ENCODE assay signal across 18 cellular contexts in genomic region chr4:123640271-123640670, GRCh38.
DNase-seq lines count a peak whose midpoint lies in the region; ATAC-seq, FAIRE-seq and TF ChIP-seq lines count a peak whose summit lies in the region.
"Had no signal": no experiment of that assay in that cellular context is flagged by ENCODE, and none has a peak within 500 bp of the region (broad histone marks: within the 10 kb centered on the region; RNA-seq: fewer than 3 reads in every experiment).

No MANE protein-coding gene starts in this region.

- no peak overlapping the region for H3K4me3 ChIP-seq in keratinocyte (ENCODE audit: control insufficient read depth in 2 of 3, extremely low read depth in 1 of 3, insufficient read depth in 2 of 3, low read depth in 1 of 3, low read length in 3 of 3)
- no peak overlapping the region for H3K4me3 ChIP-seq in naive thymus-derived CD4-positive, alpha-beta T cell (ENCODE audit: low read length)
- H3K4me3 ChIP-seq: vagina had no signal

- H3K79me2 ChIP-seq in keratinocyte (ENCODE audit: control insufficient read depth, insufficient read depth, low read length) = no peaks in the 10 kb centered on the region

- H3K9me3 ChIP-seq in keratinocyte (ENCODE audit: control insufficient read depth, low read depth, low read length) = peaks cover 2% of the 10 kb centered on the region
- H3K9me3 ChIP-seq in naive thymus-derived CD4-positive, alpha-beta T cell (ENCODE audit: control insufficient read depth in 2 of 3, low read length in 3 of 3) = no peaks in the 10 kb centered on the region
- H3K9me3 ChIP-seq: vagina had no signal

- DNase-seq in EH (ENCODE audit: low read depth) = peak; percentile 62
- peak; percentile 47 for DNase-seq in LHCN-M2 (ENCODE audit: low read depth)
- DNase-seq in amniotic epithelial cell (ENCODE audit: low read depth) = peak; percentile 83
- DNase-seq in keratinocyte (ENCODE audit: low read depth, low spot score) = peak; percentile 17
- DNase-seq in sciatic nerve (ENCODE audit: low spot score) = no peak
- DNase-seq in naive thymus-derived CD8-positive, alpha-beta T cell = no peak
- no peak for DNase-seq in naive thymus-derived CD4-positive, alpha-beta T cell
- DNase-seq: activated effector memory CD4-positive, alpha-beta T cell treated with anti-CD3 and anti-CD28 coated beads, Interleukin-2, amount 50 U/mL, for 16 hours; CD4-positive, CD25-positive, alpha-beta regulatory T cell; left ventricle myocardium superior; naive B cell; NCI-H1048; retina; stimulated activated CD4-positive, alpha-beta T cell treated with anti-CD3 and anti-CD28 coated beads, Interleukin-2, amount 100 ng/mL, for 24 hours; SW 1271 had no signal

- H3K27me3 ChIP-seq in keratinocyte (ENCODE audit: control insufficient read depth, extremely low read depth, insufficient read depth, low read length) = no peaks in the 10 kb centered on the region
- H3K27me3 ChIP-seq in naive thymus-derived CD4-positive, alpha-beta T cell (ENCODE audit: control insufficient read depth in 2 of 2, insufficient read depth in 2 of 2, low read length in 2 of 2) = no peaks in the 10 kb centered on the region
- H3K27me3 ChIP-seq: vagina had no signal

- FAIRE-seq in keratinocyte (lab: Jason Lieb, UNC) = peak; percentile 61
- FAIRE-seq: endometrium had no signal

- no peaks in the 10 kb centered on the region for H3K4me1 Mint-ChIP-seq in naive thymus-derived CD8-positive, alpha-beta T cell
- H3K4me1 Mint-ChIP-seq in naive thymus-derived CD4-positive, alpha-beta T cell = peaks cover 0 to 4% (median 0%) of the 10 kb centered on the region in 7 donors
- H3K4me1 Mint-ChIP-seq: CD4-positive, CD25-positive, alpha-beta regulatory T cell; naive B cell had no signal

- H3K9ac ChIP-seq in keratinocyte (ENCODE audit: control insufficient read depth, extremely low read depth, insufficient read depth, low read length) = no peak overlapping the region

- no peaks in the 10 kb centered on the region for H3K9me1 ChIP-seq in keratinocyte (ENCODE audit: control insufficient read depth, extremely low read depth, insufficient read depth, low read length)

- CTCF ChIA-PET in naive thymus-derived CD4-positive, alpha-beta T cell (lab: Charles Lee) = no interaction called here

- POLR2A ChIA-PET in naive thymus-derived CD8-positive, alpha-beta T cell (lab: Charles Lee) = no interaction called here
- POLR2A ChIA-PET in naive thymus-derived CD4-positive, alpha-beta T cell (lab: Charles Lee) = no interaction called here

- peaks cover 0 to 11% (median 2%) of the 10 kb centered on the region in 3 donors for H3K36me3 Mint-ChIP-seq in naive thymus-derived CD8-positive, alpha-beta T cell
- H3K36me3 Mint-ChIP-seq in naive thymus-derived CD4-positive, alpha-beta T cell = peaks cover 0 to 5% (median 0%) of the 10 kb centered on the region in 5 donors
- H3K36me3 Mint-ChIP-seq: CD4-positive, CD25-positive, alpha-beta regulatory T cell had no signal

- peaks cover 2% of the 10 kb centered on the region for H3K4me1 ChIP-seq in keratinocyte (ENCODE audit: control insufficient read depth, extremely low read depth, insufficient read depth, low read length)
- no peaks in the 10 kb centered on the region for H3K4me1 ChIP-seq in naive thymus-derived CD4-positive, alpha-beta T cell (ENCODE audit: control insufficient read depth in 2 of 2, insufficient read depth in 2 of 2, low read length in 2 of 2)
- H3K4me1 ChIP-seq: vagina had no signal

- ATAC-seq in HG02981 (IDR thresholded peaks at IDR 0.05; ENCODE audit: unreplicated experiment) = no peak
- ATAC-seq in sciatic nerve = no peak
- ATAC-seq in naive thymus-derived CD8-positive, alpha-beta T cell = no peak
- ATAC-seq in naive thymus-derived CD4-positive, alpha-beta T cell = no peak
- ATAC-seq: left ventricle myocardium superior had no signal

- no peaks in the 10 kb centered on the region for H3K36me3 ChIP-seq in keratinocyte (ENCODE audit: control insufficient read depth in 2 of 2, extremely low read depth in 1 of 2, insufficient read depth in 2 of 2, low read length in 2 of 2)
- no peaks in the 10 kb centered on the region for H3K36me3 ChIP-seq in naive thymus-derived CD4-positive, alpha-beta T cell (ENCODE audit: control insufficient read depth in 2 of 3, insufficient read depth in 3 of 3, low read length in 3 of 3)
- H3K36me3 ChIP-seq: vagina had no signal

- no peak overlapping the region for H3K4me2 ChIP-seq in keratinocyte (ENCODE audit: control insufficient read depth, extremely low read depth, insufficient read depth, low read depth, low read length)

- no peaks in the 10 kb centered on the region for H4K20me1 ChIP-seq in keratinocyte (ENCODE audit: control insufficient read depth, extremely low read depth, insufficient read depth, low read length)

- peaks cover 4 to 26% (median 14%) of the 10 kb centered on the region in 9 donors for H3K9me3 Mint-ChIP-seq in naive thymus-derived CD8-positive, alpha-beta T cell
- H3K9me3 Mint-ChIP-seq in naive thymus-derived CD4-positive, alpha-beta T cell = peaks cover 0 to 17% (median 9%) of the 10 kb centered on the region in 11 donors

- peak overlapping the region; percentile 78 for H3K27ac ChIP-seq in keratinocyte (ENCODE audit: control insufficient read depth, insufficient read depth, low read length)
- H3K27ac ChIP-seq in naive thymus-derived CD4-positive, alpha-beta T cell (ENCODE audit: low read depth, low read length) = no peak overlapping the region
- H3K27ac ChIP-seq: vagina had no signal

- no peak overlapping the region for H2AFZ ChIP-seq in keratinocyte (ENCODE audit: control insufficient read depth, low read length)

- intact Hi-C loops in sciatic nerve (cut with DNase I) = no loop called here
- intact Hi-C loops in naive thymus-derived CD4-positive, alpha-beta T cell (cut with micrococcal nuclease) = no loop called here

- no peak overlapping the region for H3K4me3 Mint-ChIP-seq in naive thymus-derived CD8-positive, alpha-beta T cell
- no peak overlapping the region for H3K4me3 Mint-ChIP-seq in naive thymus-derived CD4-positive, alpha-beta T cell
- H3K4me3 Mint-ChIP-seq: CD4-positive, CD25-positive, alpha-beta regulatory T cell; naive B cell had no signal

- dilution Hi-C loops in keratinocyte (cut with MboI; ENCODE audit: extremely low pct_ligation_motif_present, low sequenced_read_pairs) = no loop called here

- TF ChIP-seq CTCF in keratinocyte (optimal IDR thresholded peaks at IDR 0.05 in 1 of 3, IDR thresholded peaks at IDR 0.05 in 1 of 3, conservative IDR thresholded peaks at IDR 0.05 in 1 of 3; ENCODE audit: extremely low read depth in 1 of 3, insufficient read depth in 2 of 3, low read length in 3 of 3) = no peak

- H3K27ac Mint-ChIP-seq in naive thymus-derived CD8-positive, alpha-beta T cell = peak overlapping the region in 1 of 10 donors; percentile 72
- H3K27ac Mint-ChIP-seq in naive thymus-derived CD4-positive, alpha-beta T cell = peak overlapping the region in 1 of 9 donors; percentile 60
- H3K27ac Mint-ChIP-seq: CD4-positive, CD25-positive, alpha-beta regulatory T cell; naive B cell had no signal

- no peaks in the 10 kb centered on the region for H3K27me3 Mint-ChIP-seq in naive thymus-derived CD8-positive, alpha-beta T cell
- peaks cover 0 to 7% (median 0%) of the 10 kb centered on the region in 5 donors for H3K27me3 Mint-ChIP-seq in naive thymus-derived CD4-positive, alpha-beta T cell
- H3K27me3 Mint-ChIP-seq: CD4-positive, CD25-positive, alpha-beta regulatory T cell had no signal

Comparison
In these comparisons a context has a peak if more than half of its experiments do, and no peak if none do; other contexts are left out.
1. DNase-seq: peak in EH (single experiment), LHCN-M2 (single experiment), amniotic epithelial cell (single experiment) and keratinocyte (single experiment); none in sciatic nerve (single experiment), naive thymus-derived CD8-positive, alpha-beta T cell (0 of 10) and naive thymus-derived CD4-positive, alpha-beta T cell (0 of 9).